In genomic region chr11:120358729-120359128, GRCh38 we compare ENCODE assay signal across 1 cellular context.
TF ChIP-seq lines count a peak whose summit lies in the region.

No MANE protein-coding gene starts in this region.

TF ChIP-seq in GM12878, 131 proteins besides CTCF, POLR2A, EP300 and RAD21:
- no peak for TF ChIP-seq YY1 (IDR thresholded peaks at IDR 0.05; ENCODE audit: low read depth, low read length)
- no peak for TF ChIP-seq PAX5 (IDR thresholded peaks at IDR 0.05; ENCODE audit: borderline replicate concordance, low read depth, low read length)
- no peak for TF ChIP-seq TAF1 (IDR thresholded peaks at IDR 0.05; ENCODE audit: borderline replicate concordance, low read depth, low read length)
- no peak for TF ChIP-seq YBX1 (IDR thresholded peaks at IDR 0.05)
- TF ChIP-seq BCL11A (IDR thresholded peaks at IDR 0.05; ENCODE audit: low read depth, low read length) = no peak
- TF ChIP-seq MEF2B (IDR thresholded peaks at IDR 0.05; ENCODE audit: partially characterized antibody, poor library complexity, severe bottlenecking) = no peak
- no peak for TF ChIP-seq NFIC (IDR thresholded peaks at IDR 0.05; ENCODE audit: low read depth, low read length)
- no peak for TF ChIP-seq FOXM1 (IDR thresholded peaks at IDR 0.05; ENCODE audit: low read depth, low read length)
- no peak for TF ChIP-seq HCFC1 (IDR thresholded peaks at IDR 0.05; ENCODE audit: low read length)
- TF ChIP-seq MLLT1 (IDR thresholded peaks at IDR 0.05) = no peak
- TF ChIP-seq CREM (IDR thresholded peaks at IDR 0.05; ENCODE audit: low read depth) = no peak
- TF ChIP-seq SIX5 (IDR thresholded peaks at IDR 0.05; ENCODE audit: low read depth, low read length, severe bottlenecking) = no peak
- no peak for TF ChIP-seq SUZ12 (IDR thresholded peaks at IDR 0.05; ENCODE audit: unreplicated experiment)
- no peak for TF ChIP-seq SP1 (IDR thresholded peaks at IDR 0.05; ENCODE audit: low read depth, low read length)
